ENCODE assay signal across 9 cellular contexts in genomic region chr7:95045236-95045923, GRCh38.
DNase-seq lines count a peak whose midpoint lies in the region; ATAC-seq, FAIRE-seq and TF ChIP-seq lines count a peak whose summit lies in the region.
"Had no signal": no experiment of that assay in that cellular context is flagged by ENCODE, and none has a peak within 500 bp of the region (broad histone marks: within the 10 kb centered on the region; RNA-seq: fewer than 3 reads in every experiment).

No MANE protein-coding gene starts in this region.

- no peak overlapping the region for H3K27ac ChIP-seq in pancreas

- WGBS in pancreas, 2 donors, result 87 to 89% methylated on average over 8 of the region's 8 CpGs

- peak in 3 of 4 donors; percentile 80 to 90 (median 81) for ATAC-seq in pancreas
- ATAC-seq in T-helper 17 cell, result no peak
- no peak for ATAC-seq in naive thymus-derived CD8-positive, alpha-beta T cell

- DNase-seq in GM04504 (ENCODE audit: low read depth) (peak; percentile 15), NAMALWA (ENCODE audit: low spot score) (peak; percentile 25), cardiac fibroblast (ENCODE audit: low read depth in 2 of 2) (peak; percentile 35 to 42), pancreas (peak in 1 of 6 donors; percentile 13), CD1c-positive myeloid dendritic cell (ENCODE audit: extremely low spot score) (no peak), T-helper 17 cell (no peak)
- no peak for DNase-seq in naive thymus-derived CD8-positive, alpha-beta T cell
- DNase-seq: left cardiac atrium, NCI-H510A treated with DMSO at 0.1 percent for 48 hours had no signal

- peaks cover 0 to 5% (median 4%) of the 10 kb centered on the region in 3 donors for H3K4me1 ChIP-seq in pancreas

- no peaks in the 10 kb centered on the region for H3K36me3 Mint-ChIP-seq in T-helper 17 cell (ENCODE audit: low read depth)
- H3K36me3 Mint-ChIP-seq in naive thymus-derived CD8-positive, alpha-beta T cell, result no peaks in the 10 kb centered on the region

- no peaks in the 10 kb centered on the region for H3K9me3 ChIP-seq in pancreas
- H3K9me3 ChIP-seq in T-helper 17 cell (ENCODE audit: control insufficient read depth, low read length, poor library complexity, severe bottlenecking), result no peaks in the 10 kb centered on the region

- H3K4me1 Mint-ChIP-seq in T-helper 17 cell, result no peaks in the 10 kb centered on the region
- H3K4me1 Mint-ChIP-seq in naive thymus-derived CD8-positive, alpha-beta T cell, result no peaks in the 10 kb centered on the region

- no peaks in the 10 kb centered on the region for H3K36me3 ChIP-seq in pancreas

- H3K27me3 Mint-ChIP-seq in T-helper 17 cell, result no peaks in the 10 kb centered on the region
- H3K27me3 Mint-ChIP-seq in naive thymus-derived CD8-positive, alpha-beta T cell, result no peaks in the 10 kb centered on the region

- no peak for FAIRE-seq in pancreas (lab: Jason Lieb, UNC)

- POLR2A ChIA-PET in naive thymus-derived CD8-positive, alpha-beta T cell (lab: Charles Lee), result no interaction called here

- H3K4me3 Mint-ChIP-seq in T-helper 17 cell, result no peak overlapping the region
- no peak overlapping the region for H3K4me3 Mint-ChIP-seq in naive thymus-derived CD8-positive, alpha-beta T cell

- no peaks in the 10 kb centered on the region for H3K27me3 ChIP-seq in pancreas

- H3K27ac Mint-ChIP-seq in T-helper 17 cell, result no peak overlapping the region
- H3K27ac Mint-ChIP-seq in naive thymus-derived CD8-positive, alpha-beta T cell, result no peak overlapping the region

- intact Hi-C loops in pancreas (cut with DNase I), result no loop called here

- peaks cover 0 to 2% (median 0%) of the 10 kb centered on the region in 9 donors for H3K9me3 Mint-ChIP-seq in naive thymus-derived CD8-positive, alpha-beta T cell

- peak; percentile 28 for TF ChIP-seq CTCF in cardiac fibroblast (IDR thresholded peaks at IDR 0.05; ENCODE audit: low read depth, low read length)
- no peak for TF ChIP-seq CTCF in pancreas (IDR thresholded peaks at IDR 0.05)

- no peak overlapping the region for H3K4me3 ChIP-seq in cardiac fibroblast (replicated peaks in 1 of 2; ENCODE audit: low read depth in 2 of 2, low read length in 2 of 2)
- no peak overlapping the region for H3K4me3 ChIP-seq in pancreas

Comparison
In these comparisons a context has a peak if more than half of its experiments do, and no peak if none do; other contexts are left out.
1. DNase-seq: peak in GM04504 (single experiment), NAMALWA (single experiment) and cardiac fibroblast (2 of 2); none in CD1c-positive myeloid dendritic cell (single experiment), T-helper 17 cell (0 of 3) and naive thymus-derived CD8-positive, alpha-beta T cell (0 of 10).
2. ATAC-seq: peak in pancreas (3 of 4); none in T-helper 17 cell (single experiment) and naive thymus-derived CD8-positive, alpha-beta T cell (0 of 2).